Comparison of ENCODE assay signal across 26 cellular contexts in genomic region chr19:8089664-8090601, GRCh38. TPM values are rescaled to one million over a fixed set of nuclear protein-coding genes. Genes with fewer than 3 reads are reported as not detected.
DNase-seq lines count a peak whose midpoint lies in the region; ATAC-seq, FAIRE-seq and TF ChIP-seq lines count a peak whose summit lies in the region.
"Had no signal": no experiment of that assay in that cellular context is flagged by ENCODE, and none has a peak within 500 bp of the region (broad histone marks: within the 10 kb centered on the region; RNA-seq: fewer than 3 reads in every experiment).

No MANE protein-coding gene starts in this region.

- no peaks in the 10 kb centered on the region; the same call in 1 of the 3 replicates for H3K9me3 ChIP-seq in GM12878 (replicated peaks; ENCODE audit: control insufficient read depth, insufficient read depth, low read length)
- H3K9me3 ChIP-seq in upper lobe of right lung, result peaks cover 9% of the 10 kb centered on the region
- H3K9me3 ChIP-seq: SJCRH30 had no signal

- H3K9me3 Mint-ChIP-seq in natural killer cell treated with Interleukin-12 subunit alpha and Interleukin-12 subunit beta and Interleukin-15 and Interleukin-18, amount 100 ng/mL, for 72 hours, result peaks cover 6% of the 10 kb centered on the region
- no peaks in the 10 kb centered on the region for H3K9me3 Mint-ChIP-seq in natural killer cell

- H3K36me3 ChIP-seq in GM12878 (ENCODE audit: control insufficient read depth in 2 of 2, insufficient read depth in 2 of 2, low read length in 1 of 2) (no peaks in the 10 kb centered on the region), upper lobe of right lung (no peaks in the 10 kb centered on the region)
- H3K36me3 ChIP-seq: HAP-1, Peyer's patch, SJCRH30 had no signal

- H3K27me3 ChIP-seq in GM12878 (replicated peaks in 1 of 2; ENCODE audit: control insufficient read depth in 2 of 2, insufficient read depth in 2 of 2, low read length in 1 of 2) (no peaks in the 10 kb centered on the region), upper lobe of right lung (no peaks in the 10 kb centered on the region)
- H3K27me3 ChIP-seq: Peyer's patch, SJCRH30 had no signal

- no peaks in the 10 kb centered on the region for H4K20me1 ChIP-seq in GM12878 (ENCODE audit: control insufficient read depth, insufficient read depth)

- intact Hi-C loops in natural killer cell (cut with micrococcal nuclease), result no loop called here
- intact Hi-C loops in GM12878 (cut with micrococcal nuclease; ENCODE audit: unreplicated experiment), result no loop called here
- intact Hi-C loops in posterior vena cava (cut with DNase I), result no loop called here
- intact Hi-C loops in upper lobe of right lung (cut with DNase I), result no loop called here

- no peaks in the 10 kb centered on the region for H3K4me1 Mint-ChIP-seq in natural killer cell treated with Interleukin-12 subunit alpha and Interleukin-12 subunit beta and Interleukin-15 and Interleukin-18, amount 100 ng/mL, for 72 hours (ENCODE audit: low read depth in 2 of 2)
- H3K4me1 Mint-ChIP-seq in natural killer cell, result no peaks in the 10 kb centered on the region

- no peaks in the 10 kb centered on the region for H3K79me2 ChIP-seq in GM12878 (ENCODE audit: control insufficient read depth, insufficient read depth, low read length)

- H3K4me3 Mint-ChIP-seq in natural killer cell treated with Interleukin-12 subunit alpha and Interleukin-12 subunit beta and Interleukin-15 and Interleukin-18, amount 100 ng/mL, for 72 hours, result no peak overlapping the region
- no peak overlapping the region for H3K4me3 Mint-ChIP-seq in natural killer cell
- H3K4me3 Mint-ChIP-seq: CD4-positive, CD25-positive, alpha-beta regulatory T cell had no signal

- CTCF ChIA-PET in GM12878 (lab: Yijun Ruan, JAX), result no interaction called here

- no peak overlapping the region for H3K27ac Mint-ChIP-seq in natural killer cell treated with Interleukin-12 subunit alpha and Interleukin-12 subunit beta and Interleukin-15 and Interleukin-18, amount 100 ng/mL, for 72 hours
- H3K27ac Mint-ChIP-seq in natural killer cell, result no peak overlapping the region
- H3K27ac Mint-ChIP-seq: CD4-positive, CD25-positive, alpha-beta regulatory T cell had no signal

- peak; percentile 22 to 37 for ATAC-seq in natural killer cell treated with Interleukin-12 subunit alpha and Interleukin-12 subunit beta and Interleukin-15 and Interleukin-18, amount 100 ng/mL, for 72 hours
- ATAC-seq in natural killer cell (no peak), GM12878 (no peak), SK-N-SH treated with all-trans-retinoic acid at 6 μM for 48 hours (no peak; the same call in 2 of the 3 replicates), upper lobe of right lung (no peak)

- in situ Hi-C loops in GM12878 (cut with MboI), result no loop called here

- POLR2A ChIA-PET in GM12878 (lab: Charles Lee), result no interaction called here

- TF ChIP-seq EP300 in GM12878 (IDR thresholded peaks at IDR 0.05; ENCODE audit: borderline replicate concordance in 1 of 2, control insufficient read depth in 1 of 2, low read depth in 2 of 2, low read length in 2 of 2), result no peak

- no peak for TF ChIP-seq POLR2A in GM12878 (IDR thresholded peaks at IDR 0.05; ENCODE audit: low read depth, low read length)

- TF ChIP-seq CTCF in natural killer cell (IDR thresholded peaks at IDR 0.05) (no peak), GM12878 (IDR thresholded peaks at IDR 0.05 in 2 of 3, conservative IDR thresholded peaks at IDR 0.05 in 1 of 3; ENCODE audit: control insufficient read depth in 2 of 3, extremely low read depth in 1 of 3, insufficient read depth in 1 of 3, low read depth in 3 of 3, low read length in 3 of 3) (no peak), upper lobe of right lung (IDR thresholded peaks at IDR 0.05) (no peak)

- no peak for FAIRE-seq in GM12878 (lab: Jason Lieb, UNC)
- FAIRE-seq: GM12891 had no signal

- no TSS peak for BruUV-seq in GM12878 (replicated peaks; lab: Mats Ljungman, UMichigan)

- TF ChIP-seq RAD21 in GM12878 (IDR thresholded peaks at IDR 0.05; ENCODE audit: insufficient read depth, low read depth, low read length), result no peak

- whole genome bisulfite sequencing in GM12878 (ENCODE audit: insufficient coverage, insufficient replicate concordance, low lambda C conversion rate, missing lambda C conversion rate), result 49% methylated on average over 18 of the region's 19 CpGs

- H3K9ac ChIP-seq in GM12878 (ENCODE audit: control insufficient read depth, insufficient read depth, low read length), result no peak overlapping the region

- SMC1A ChIA-PET in GM12878 (lab: Charles Lee; ENCODE audit: uncharacterized antibody, unreplicated experiment), result no interaction called here

- H3K4me3 ChIP-seq in GM12878 (no peak overlapping the region), upper lobe of right lung (no peak overlapping the region)
- H3K4me3 ChIP-seq: HAP-1, Peyer's patch, SJCRH30 had no signal

- H3K27ac ChIP-seq in GM12878 (ENCODE audit: control insufficient read depth, insufficient read depth), result no peak overlapping the region
- no peak overlapping the region for H3K27ac ChIP-seq in upper lobe of right lung
- H3K27ac ChIP-seq: Peyer's patch, SJCRH30 had no signal

- H3K27me3 Mint-ChIP-seq in natural killer cell treated with Interleukin-12 subunit alpha and Interleukin-12 subunit beta and Interleukin-15 and Interleukin-18, amount 100 ng/mL, for 72 hours, result no peaks in the 10 kb centered on the region
- no peaks in the 10 kb centered on the region for H3K27me3 Mint-ChIP-seq in natural killer cell (ENCODE audit: low read depth in 2 of 2)
- H3K27me3 Mint-ChIP-seq: CD4-positive, CD25-positive, alpha-beta regulatory T cell had no signal

- H3K36me3 Mint-ChIP-seq in natural killer cell treated with Interleukin-12 subunit alpha and Interleukin-12 subunit beta and Interleukin-15 and Interleukin-18, amount 100 ng/mL, for 72 hours, result no peaks in the 10 kb centered on the region
- H3K36me3 Mint-ChIP-seq in natural killer cell, result no peaks in the 10 kb centered on the region
- H3K36me3 Mint-ChIP-seq: CD4-positive, CD25-positive, alpha-beta regulatory T cell had no signal

- DNase-seq in natural killer cell treated with Interleukin-12 subunit alpha and Interleukin-12 subunit beta and Interleukin-15 and Interleukin-18, amount 100 ng/mL, for 72 hours (ENCODE audit: low spot score), result no peak
- DNase-seq in natural killer cell (no peak), GM12878 (ENCODE audit: low read depth, low spot score) (no peak), posterior vena cava (ENCODE audit: low spot score) (peak; percentile 55), DMS153 treated with DMSO at 0.1 percent for 48 hours (lab: John Stamatoyannopoulos, UW; ENCODE audit: unreplicated experiment) (no peak), upper lobe of right lung (no peak)
- DNase-seq: CD4-positive, CD25-positive, alpha-beta regulatory T cell; DND-41; IMR-90; Karpas-422; MV-4-11; NCI-H1694; NCI-H2081; NCI-H2171; NCI-H345; NCI-H524; NCI-H82; Peyer's patch; SJCRH30 had no signal

- H3K4me1 ChIP-seq in GM12878 (ENCODE audit: control insufficient read depth, insufficient read depth, low read length), result no peaks in the 10 kb centered on the region
- H3K4me1 ChIP-seq in upper lobe of right lung, result no peaks in the 10 kb centered on the region
- H3K4me1 ChIP-seq: HAP-1, Peyer's patch, SJCRH30 had no signal

- no peak overlapping the region for H2AFZ ChIP-seq in GM12878 (ENCODE audit: control insufficient read depth, low read depth, low read length)

- RAD21 ChIA-PET in GM12878 (lab: Charles Lee; ENCODE audit: unreplicated experiment), result no interaction called here

- no peak overlapping the region for H3K4me2 ChIP-seq in GM12878 (ENCODE audit: control insufficient read depth, insufficient read depth)

RNA-seq across cellular contexts. Expression of gene CCL25, which starts 37.4 kb away (rescaled TPM):
- total RNA-seq in natural killer cell treated with Interleukin-12 subunit alpha and Interleukin-12 subunit beta and Interleukin-15 and Interleukin-18, amount 100 ng/mL, for 72 hours, result under 1 TPM in 1 of 2 donors, not detected in 1; 0.71 TPM
- total RNA-seq in natural killer cell (under 1 TPM in 1 of 3 donors, not detected in 2; 0.28 TPM), GM12878 (2014; rRNA removed) (7.1 and 9.7 TPM in 2 replicates), GM12878 (2014; rRNA removed; fragmentation: Illumina TruSeq; extraction: Trizol) (6.6 and 7.3 TPM in 2 replicates), GM12878 (2021) (10.4 and 11.3 TPM in 2 replicates), posterior vena cava (not detected), upper lobe of right lung (not detected)
- not detected in 2 replicates for total RNA-seq in GM12878 (2013; cell fraction: nucleolus; rRNA removed)
- 2.6 TPM for polyA plus RNA-seq in GM12878 (2011; ENCODE audit: low read depth)
- polyA plus RNA-seq in GM12878 (2011; rRNA removed) (0.35 and 0.53 TPM in 2 replicates), GM12878 (2014; fragmentation: Illumina TruSeq; extraction: Trizol) (9.3 and 11.9 TPM in 2 replicates), GM12878 (2014; fragmentation: Nextera tagmentation; extraction: Ambion mirVana) (1 to 10 TPM; 3.7 to 5.0 TPM), GM12878 (2014; rRNA removed) (12.0 and 13.2 TPM in 2 replicates), GM12878 (2016; fragmentation: Nextera tagmentation; extraction: Ambion mirVana) (1 to 10 TPM; 6.8 to 9.3 TPM)
- polyA plus RNA-seq in GM12878 (2011; cell fraction: cytosol; rRNA removed), result 0.72 and 0.93 TPM in 2 replicates
- 0.43 and 0.53 TPM in 2 replicates for polyA plus RNA-seq in GM12878 (2011; cell fraction: nucleus; rRNA removed)
- polyA plus RNA-seq in GM12878 (2012), result 3.9 and 4.3 TPM in 2 replicates
- polyA minus RNA-seq in GM12878 (2011; rRNA and poly(A)+ RNA removed), result 0.37 and 0.62 TPM in 2 replicates
- polyA minus RNA-seq in GM12878 (2011; cell fraction: cytosol; rRNA and poly(A)+ RNA removed), result not detected in 2 replicates
- polyA minus RNA-seq in GM12878 (2011; cell fraction: nucleus; rRNA and poly(A)+ RNA removed), result not detected in 2 replicates
- total RNA-seq: A673; CD4-positive, CD25-positive, alpha-beta regulatory T cell; HT1080; IMR-90; M059J; SJCRH30 had no signal
- polyA plus RNA-seq: BJ, IMR-90 had no signal

RNA-seq across cellular contexts. Expression of gene FBN3, which starts 59.5 kb away (rescaled TPM):
- not detected for total RNA-seq in natural killer cell treated with Interleukin-12 subunit alpha and Interleukin-12 subunit beta and Interleukin-15 and Interleukin-18, amount 100 ng/mL, for 72 hours
- total RNA-seq in natural killer cell (under 1 TPM in 1 of 3 donors, not detected in 2; 0.25 TPM), GM12878 (2014; rRNA removed) (not detected in 2 replicates), GM12878 (2014; rRNA removed; fragmentation: Illumina TruSeq; extraction: Trizol) (not detected in 2 replicates), GM12878 (2021) (0.03 and 0.05 TPM in 2 replicates), posterior vena cava (not detected), upper lobe of right lung (8.5 TPM)
- not detected in 2 replicates for total RNA-seq in GM12878 (2013; cell fraction: nucleolus; rRNA removed)
- not detected for polyA plus RNA-seq in GM12878 (2011; ENCODE audit: low read depth)
- polyA plus RNA-seq in GM12878 (2011; rRNA removed) (not detected in 2 replicates), GM12878 (2014; fragmentation: Illumina TruSeq; extraction: Trizol) (not detected in 2 replicates), GM12878 (2014; fragmentation: Nextera tagmentation; extraction: Ambion mirVana) (not detected), GM12878 (2014; rRNA removed) (not detected in 2 replicates), GM12878 (2016; fragmentation: Nextera tagmentation; extraction: Ambion mirVana) (not detected)
- under 0.01 and 0.19 TPM in 2 replicates for polyA plus RNA-seq in GM12878 (2011; cell fraction: cytosol; rRNA removed)
- 0.27 and 0.59 TPM in 2 replicates for polyA plus RNA-seq in GM12878 (2011; cell fraction: nucleus; rRNA removed)
- polyA plus RNA-seq in GM12878 (2012), result 0.01 TPM in 2 replicates
- polyA minus RNA-seq in GM12878 (2011; rRNA and poly(A)+ RNA removed), result not detected in 2 replicates
- polyA minus RNA-seq in GM12878 (2011; cell fraction: cytosol; rRNA and poly(A)+ RNA removed), result not detected in 2 replicates
- polyA minus RNA-seq in GM12878 (2011; cell fraction: nucleus; rRNA and poly(A)+ RNA removed), result not detected in 2 replicates
- total RNA-seq: HT1080, IMR-90, M059J had no signal
- polyA plus RNA-seq: BJ; CD4-positive, CD25-positive, alpha-beta regulatory T cell; IMR-90 had no signal

Comparison
In these comparisons a context has a peak if more than half of its experiments do, and no peak if none do; other contexts are left out.
1. ATAC-seq: peak in natural killer cell treated with Interleukin-12 subunit alpha and Interleukin-12 subunit beta and Interleukin-15 and Interleukin-18, amount 100 ng/mL, for 72 hours (2 of 2); none in natural killer cell (0 of 3), GM12878 (single experiment), SK-N-SH treated with all-trans-retinoic acid at 6 μM for 48 hours (single experiment) and upper lobe of right lung (single experiment).